23 cellular contexts compared by ENCODE assay signal in the genomic region with DNA sequence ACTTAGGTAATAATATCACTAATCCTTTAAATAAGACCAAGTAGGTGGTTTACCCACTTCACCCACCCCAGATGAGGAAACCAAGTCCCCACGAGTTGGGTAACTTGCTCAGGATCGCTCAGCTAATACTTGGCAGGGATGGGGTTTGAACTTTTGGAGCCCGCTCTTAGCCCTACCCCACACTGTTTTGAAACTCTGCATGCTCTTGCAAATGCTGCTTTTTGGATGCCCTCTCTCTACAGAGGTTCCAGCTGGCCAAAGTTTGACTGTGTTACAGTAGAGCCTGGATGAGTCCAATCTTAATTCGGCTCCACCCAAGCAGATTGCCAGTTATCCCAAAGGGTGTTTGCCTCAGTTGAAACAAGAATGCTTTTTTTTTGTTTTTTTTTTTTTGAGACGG. TPM values are rescaled to one million over a fixed set of nuclear protein-coding genes. Genes with fewer than 3 reads are reported as not detected.
DNase-seq lines count a peak whose midpoint lies in the region; ATAC-seq and TF ChIP-seq lines count a peak whose summit lies in the region.
"Had no signal": no experiment of that assay in that cellular context is flagged by ENCODE, and none has a peak within 500 bp of the region (broad histone marks: within the 10 kb centered on the region; RNA-seq: fewer than 3 reads in every experiment).

No MANE protein-coding gene starts in this region.

- H3K4me1 Mint-ChIP-seq in T-cell, result peaks cover 32 to 92% (median 67%) of the 10 kb centered on the region in 3 donors

- TF ChIP-seq POLR2A in suprapubic skin (IDR thresholded peaks at IDR 0.05), result no peak

- peaks cover 3% of the 10 kb centered on the region for H3K36me3 Mint-ChIP-seq in T-cell

- POLR2A ChIA-PET in T-cell (lab: Charles Lee), result interaction anchor here (0.6 kb wide), 2 partner anchors 221 to 704 kb away, joined by 4 to 5 read pairs; no protein-coding TSS in a partner anchor

- H3K4me1 ChIP-seq in suprapubic skin, result peaks cover 72% of the 10 kb centered on the region

- no peak for TF ChIP-seq CTCF in fibroblast of the aortic adventitia (IDR thresholded peaks at IDR 0.05; ENCODE audit: insufficient read depth, low read length)
- TF ChIP-seq CTCF in suprapubic skin (IDR thresholded peaks at IDR 0.05), result no peak

- H3K27me3 Mint-ChIP-seq in T-cell, result peaks cover under 1 to 5% of the 10 kb centered on the region in 2 donors
- H3K27me3 Mint-ChIP-seq: brain had no signal

- H3K4me3 ChIP-seq in fibroblast of the aortic adventitia (ENCODE audit: low read depth, low read length), result no peak overlapping the region
- no peak overlapping the region for H3K4me3 ChIP-seq in suprapubic skin
- H3K4me3 ChIP-seq: skin epidermis had no signal

- ATAC-seq in T-cell (replicated peaks in 1 of 4), result no peak
- ATAC-seq in GM18909 (IDR thresholded peaks at IDR 0.05; ENCODE audit: poor library complexity, unreplicated experiment), result no peak
- no peak for ATAC-seq in GM19351 (IDR thresholded peaks at IDR 0.05; ENCODE audit: unreplicated experiment)
- ATAC-seq: activated CD8-positive, alpha-beta memory T cell treated with anti-CD3 and anti-CD28 coated beads, Interleukin-2, amount 10 ng/mL, durations not matched to agents 7 days and 5 days; CD8-positive, alpha-beta T cell; naive thymus-derived CD4-positive, alpha-beta T cell had no signal

- CTCF ChIA-PET in T-cell (lab: Charles Lee), result no interaction called here

- no peaks in the 10 kb centered on the region for H3K27me3 ChIP-seq in suprapubic skin

- H3K9me3 Mint-ChIP-seq in T-cell, result peaks cover 7 to 15% (median 13%) of the 10 kb centered on the region in 3 donors

- peak overlapping the region; percentile 79 to 80 for H3K27ac Mint-ChIP-seq in T-cell
- H3K27ac Mint-ChIP-seq: activated CD8-positive, alpha-beta memory T cell treated with anti-CD3 and anti-CD28 coated beads, Interleukin-2, amount 10 ng/mL, durations not matched to agents 7 days and 5 days; activated naive CD8-positive, alpha-beta T cell treated with anti-CD3 and anti-CD28 coated beads, Interleukin-2, amount 10 ng/mL, durations not matched to agents 7 days and 5 days; activated T-helper 2 cell treated with anti-CD3 and anti-CD28 coated beads, Interferon-gamma antibody, Interleukin-2, Interleukin-4, amounts not matched to agents 10 μg/mL and 5 μg/mL and 100 μg/mL, durations not matched to agents 14 hours and 24 hours and 36 hours; brain; CD8-positive, alpha-beta T cell; naive thymus-derived CD4-positive, alpha-beta T cell had no signal

- no peaks in the 10 kb centered on the region for H3K36me3 ChIP-seq in suprapubic skin

- 36% methylated on average over 5 of the region's 5 CpGs for WGBS in suprapubic skin

- TF ChIP-seq EP300 in suprapubic skin (IDR thresholded peaks at IDR 0.05), result no peak

- H3K9me3 ChIP-seq in suprapubic skin, result no peaks in the 10 kb centered on the region

- H3K27ac ChIP-seq in suprapubic skin, result peak overlapping the region; percentile 31
- H3K27ac ChIP-seq: epithelial cell of prostate had no signal

- no peak overlapping the region for H3K4me3 Mint-ChIP-seq in T-cell
- H3K4me3 Mint-ChIP-seq: activated CD8-positive, alpha-beta memory T cell treated with anti-CD3 and anti-CD28 coated beads, Interleukin-2, amount 10 ng/mL, durations not matched to agents 7 days and 5 days; activated naive CD8-positive, alpha-beta T cell treated with anti-CD3 and anti-CD28 coated beads, Interleukin-2, amount 10 ng/mL, durations not matched to agents 7 days and 5 days; brain; CD8-positive, alpha-beta T cell; naive thymus-derived CD4-positive, alpha-beta T cell had no signal

- DNase-seq in T-cell (no peak), fibroblast of the aortic adventitia (ENCODE audit: low read depth) (peak; percentile 62), mesenteric fat pad (ENCODE audit: low spot score) (peak; percentile 20), suprapubic skin (ENCODE audit: low spot score in 2 of 2) (peak in 1 of 2 donors; percentile 71), NCI-H2107 treated with DMSO at 0.1 percent for 48 hours (lab: John Stamatoyannopoulos, UW; ENCODE audit: unreplicated experiment) (no peak)
- no peak for DNase-seq in central memory CD4-positive, alpha-beta T cell
- DNase-seq: activated CD4-positive, alpha-beta T cell treated with anti-CD3 and anti-CD28 coated beads for 48 hours; activated CD8-positive, alpha-beta memory T cell treated with anti-CD3 and anti-CD28 coated beads, Interleukin-2, amount 10 ng/mL, durations not matched to agents 7 days and 5 days; activated naive CD8-positive, alpha-beta T cell treated with anti-CD3 and anti-CD28 coated beads, Interleukin-2, amount 10 ng/mL, durations not matched to agents 7 days and 5 days; CD8-positive, alpha-beta T cell; cortex of kidney; DMS79; KBM-7; naive thymus-derived CD4-positive, alpha-beta T cell; NCI-H2029; NCI-H446 treated with DMSO at 0.1 percent for 48 hours; stimulated activated CD4-positive, alpha-beta T cell treated with anti-CD3 and anti-CD28 coated beads, Interleukin-4, amount 100 ng/mL, for 24 hours had no signal

RNA-seq across cellular contexts. Expression of gene PLEKHG3, which starts 6.8 kb away (rescaled TPM):
- total RNA-seq in T-cell (10 to 100 TPM; 12.4 to 58.2 (median 27.3) TPM), fibroblast of the aortic adventitia (ENCODE audit: low replicate concordance) (8.2 and 9.0 TPM in 2 replicates), mesenteric fat pad (35.6 TPM), suprapubic skin (100 to 1,000 TPM in 1 of 4 donors, 10 to 100 TPM in 3; 60.4 to 140 (median 96.5) TPM)

Comparison
In these comparisons a context has a peak if more than half of its experiments do, and no peak if none do; other contexts are left out.
1. DNase-seq: peak in fibroblast of the aortic adventitia (single experiment) and mesenteric fat pad (single experiment); none in T-cell (0 of 34), central memory CD4-positive, alpha-beta T cell (single experiment) and NCI-H2107 treated with DMSO at 0.1 percent for 48 hours (single experiment).